In genomic region chr1:116580446-116581322, GRCh38 we compare ENCODE assay signal across 23 cellular contexts.
"Had no signal": no experiment of that assay in that cellular context is flagged by ENCODE, and none has a peak within 500 bp of the region (broad histone marks: within the 10 kb centered on the region; RNA-seq: fewer than 3 reads in every experiment).

No MANE protein-coding gene starts in this region.

- FAIRE-seq: endothelial cell of umbilical vein, keratinocyte, urothelium cell line had no signal

- H3K27me3 ChIP-seq: breast epithelium, esophagus squamous epithelium, neutrophil, right atrium auricular region, thyroid gland had no signal

- H3K4me3 ChIP-seq: breast epithelium, esophagus squamous epithelium, right atrium auricular region, skin epidermis, thyroid gland had no signal

- H3K4me1 ChIP-seq: breast epithelium, right atrium auricular region, thyroid gland had no signal

- H3K27ac ChIP-seq: breast epithelium, esophagus squamous epithelium, neutrophil, skin epidermis, thyroid gland had no signal

- H3K9me3 ChIP-seq: breast epithelium, esophagus squamous epithelium, neutrophil, right atrium auricular region, thyroid gland had no signal

- DNase-seq: activated effector memory CD4-positive, alpha-beta T cell treated with Interleukin-2 at 50 U/mL for 16 hours; activated naive CD4-positive, alpha-beta T cell treated with anti-CD3 and anti-CD28 coated beads, Interleukin-2, amount 50 U/mL, for 16 hours; activated T-cell treated with anti-CD3 and anti-CD28 coated beads, Interleukin-2, amount 50 U/mL, for 24 hours; amniotic stem cell; cerebellar nuclear complex; effector CD8-positive, alpha-beta T cell; esophagus squamous epithelium; hippocampal formation; naive thymus-derived CD4-positive, alpha-beta T cell; posterior cingulate gyrus; stimulated activated CD4-positive, alpha-beta T cell treated with anti-CD3 and anti-CD28 coated beads, Interleukin-15, amount 100 ng/mL, for 24 hours; stimulated activated CD4-positive, alpha-beta T cell treated with anti-CD3 and anti-CD28 coated beads, Interleukin-4, amount 100 ng/mL, for 1 hour; stimulated activated naive B cell treated with anti-CD40 and anti-IgM and Interleukin-4, amounts not matched to agents 10 μg/mL and 1 μg/mL and 100 μg/mL, for 72 hours; T-helper 9 cell; thyroid gland had no signal

- ATAC-seq: activated CD4-positive, CD25-positive, alpha-beta regulatory T cell treated with anti-CD3 and anti-CD28 coated beads, Interleukin-2, amount 50 U/mL, for 24 hours; naive thymus-derived CD4-positive, alpha-beta T cell; stimulated activated naive B cell treated with anti-CD40 and anti-IgM and Interleukin-4, amounts not matched to agents 10 μg/mL and 1 μg/mL and 100 μg/mL, for 72 hours had no signal

- H3K36me3 ChIP-seq: neutrophil, right atrium auricular region had no signal
